In the genomic region with DNA sequence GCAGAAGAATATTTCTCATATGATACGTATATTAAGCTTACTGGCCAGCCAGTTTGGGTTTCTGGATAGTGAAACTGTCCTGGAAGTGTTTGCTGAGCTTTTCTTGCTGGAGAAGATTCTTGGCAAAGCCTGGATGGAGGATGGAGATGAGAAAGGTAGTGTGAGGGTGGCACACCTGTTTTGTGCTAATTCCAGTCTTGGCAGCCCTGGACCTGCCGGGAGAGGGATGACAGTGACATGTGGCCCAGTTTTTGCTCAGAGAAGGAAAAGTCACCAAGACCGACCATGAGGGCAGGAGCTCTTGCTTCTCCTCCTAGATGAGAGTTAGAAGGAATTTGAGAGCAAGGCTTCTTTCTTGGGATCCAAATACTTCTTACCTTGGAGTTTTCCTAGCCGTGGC, we compare ENCODE assay signal across 15 cellular contexts. TPM values are rescaled to one million over a fixed set of nuclear protein-coding genes. Genes with fewer than 3 reads are reported as not detected.
DNase-seq lines count a peak whose midpoint lies in the region; ATAC-seq and TF ChIP-seq lines count a peak whose summit lies in the region.
"Had no signal": no experiment of that assay in that cellular context is flagged by ENCODE, and none has a peak within 500 bp of the region (broad histone marks: within the 10 kb centered on the region; RNA-seq: fewer than 3 reads in every experiment).

No MANE protein-coding gene starts in this region.

- DNase-seq in cerebellar cortex (ENCODE audit: low spot score) (peak; percentile 92), nephron progenitor cell (no peak), endodermal cell (no peak)
- DNase-seq in effector memory CD4-positive, alpha-beta T cell, result no peak
- no peak for DNase-seq in activated CD8-positive, alpha-beta memory T cell treated with anti-CD3 and anti-CD28 coated beads, Interleukin-2, amount 50 U/mL, for 48 hours
- DNase-seq: ACHN; BE2C; Caco-2; CD4-positive, alpha-beta T cell; GDM1; HCEC 1CT had no signal

- no peak overlapping the region for H3K4me3 Mint-ChIP-seq in nephron progenitor cell
- no peak overlapping the region for H3K4me3 Mint-ChIP-seq in endodermal cell
- H3K4me3 Mint-ChIP-seq: CD4-positive, alpha-beta T cell; GM23338 had no signal

- H3K4me3 ChIP-seq in esophagus (ENCODE audit: low read depth in 1 of 2, low read length in 2 of 2) (no peak overlapping the region), endodermal cell (ENCODE audit: low read length) (no peak overlapping the region)
- H3K4me3 ChIP-seq in effector memory CD4-positive, alpha-beta T cell (ENCODE audit: insufficient read depth, low read depth, low read length, poor library complexity, severe bottlenecking), result no peak overlapping the region
- H3K4me3 ChIP-seq: GM23338 had no signal

- H3K9me3 Mint-ChIP-seq in nephron progenitor cell (no peaks in the 10 kb centered on the region), endodermal cell (no peaks in the 10 kb centered on the region)
- H3K9me3 Mint-ChIP-seq: CD4-positive, alpha-beta T cell; GM23338 had no signal

- H3K27ac ChIP-seq in esophagus (ENCODE audit: low read depth in 2 of 2, low read length in 1 of 2) (peak overlapping the region; percentile 35 to 62), endodermal cell (ENCODE audit: low read depth, low read length) (no peak overlapping the region)
- no peak overlapping the region for H3K27ac ChIP-seq in effector memory CD4-positive, alpha-beta T cell (ENCODE audit: insufficient read depth, low read length, poor library complexity, severe bottlenecking)
- H3K27ac ChIP-seq: HL-60 had no signal

- TF ChIP-seq CTCF in nephron progenitor cell (IDR thresholded peaks at IDR 0.05), result no peak
- no peak for TF ChIP-seq CTCF in endodermal cell (conservative IDR thresholded peaks at IDR 0.05)

- 80 to 81% methylated on average over 4 of the region's 4 CpGs for WGBS in esophagus, 2 donors
- 96% methylated on average over 4 of the region's 4 CpGs; no CpG with 5 or more reads in 1 of the 2 experiments for WGBS in endodermal cell (ENCODE audit: insufficient coverage in 1 of 2, insufficient read length in 1 of 2), 2 experiments

- H3K4me1 ChIP-seq in esophagus (ENCODE audit: control insufficient read depth in 2 of 2, insufficient read depth in 2 of 2, low read length in 1 of 2) (peaks cover 3 to 10% of the 10 kb centered on the region in 2 donors), endodermal cell (ENCODE audit: control insufficient read depth, insufficient read depth, low read length) (peaks cover 4% of the 10 kb centered on the region)
- no peaks in the 10 kb centered on the region for H3K4me1 ChIP-seq in effector memory CD4-positive, alpha-beta T cell (ENCODE audit: control insufficient read depth, insufficient read depth, low read length, poor library complexity, severe bottlenecking)
- H3K4me1 ChIP-seq: BE2C had no signal

- H3K4me1 Mint-ChIP-seq in nephron progenitor cell, result peaks cover 38% of the 10 kb centered on the region
- peaks cover 17% of the 10 kb centered on the region for H3K4me1 Mint-ChIP-seq in endodermal cell

- H3K36me3 Mint-ChIP-seq in nephron progenitor cell (ENCODE audit: low read depth) (no peaks in the 10 kb centered on the region), endodermal cell (ENCODE audit: low read depth) (no peaks in the 10 kb centered on the region)

- H3K27me3 ChIP-seq in esophagus (ENCODE audit: control insufficient read depth in 1 of 2, insufficient read depth in 2 of 2, low read length in 2 of 2) (no peaks in the 10 kb centered on the region), endodermal cell (ENCODE audit: control insufficient read depth, insufficient read depth, low read length, poor library complexity, severe bottlenecking) (no peaks in the 10 kb centered on the region)
- no peaks in the 10 kb centered on the region for H3K27me3 ChIP-seq in effector memory CD4-positive, alpha-beta T cell (replicated peaks; ENCODE audit: control insufficient read depth, insufficient read depth, low read length, poor library complexity, severe bottlenecking)
- H3K27me3 ChIP-seq: BE2C had no signal

- H3K27ac Mint-ChIP-seq in nephron progenitor cell, result peak overlapping the region; percentile 55
- no peak overlapping the region for H3K27ac Mint-ChIP-seq in endodermal cell
- H3K27ac Mint-ChIP-seq: CD4-positive, alpha-beta T cell; GM23338 had no signal

- no peaks in the 10 kb centered on the region for H3K36me3 ChIP-seq in esophagus (ENCODE audit: control insufficient read depth in 2 of 2, insufficient read depth in 2 of 2, low read length in 1 of 2)
- peaks cover 4% of the 10 kb centered on the region for H3K36me3 ChIP-seq in effector memory CD4-positive, alpha-beta T cell (ENCODE audit: control insufficient read depth, insufficient read depth, low read length)
- H3K36me3 ChIP-seq in endodermal cell (ENCODE audit: control insufficient read depth, insufficient read depth, low read length), result no peaks in the 10 kb centered on the region
- H3K36me3 ChIP-seq: BE2C had no signal

- no peaks in the 10 kb centered on the region for H3K9me3 ChIP-seq in esophagus (ENCODE audit: control insufficient read depth in 2 of 2, insufficient read depth in 1 of 2, low read depth in 1 of 2, low read length in 1 of 2)
- H3K9me3 ChIP-seq in effector memory CD4-positive, alpha-beta T cell (ENCODE audit: control insufficient read depth, low read length), result no peaks in the 10 kb centered on the region
- H3K9me3 ChIP-seq in endodermal cell (ENCODE audit: control insufficient read depth, low read length), result no peaks in the 10 kb centered on the region
- H3K9me3 ChIP-seq: BE2C, Caco-2 had no signal

- H3K27me3 Mint-ChIP-seq in nephron progenitor cell (ENCODE audit: low read depth, poor library complexity), result no peaks in the 10 kb centered on the region
- H3K27me3 Mint-ChIP-seq in endodermal cell (ENCODE audit: insufficient read depth), result no peaks in the 10 kb centered on the region
- H3K27me3 Mint-ChIP-seq: CD4-positive, alpha-beta T cell had no signal

- ATAC-seq in GM18907 (IDR thresholded peaks at IDR 0.05; ENCODE audit: unreplicated experiment), result no peak
- ATAC-seq: GM23338 had no signal

- no peak overlapping the region for H3K9ac ChIP-seq in endodermal cell (ENCODE audit: extremely low read depth, low read length, poor library complexity, severe bottlenecking)

RNA-seq across cellular contexts. Expression of gene DOP1B, which starts 34.1 kb away (rescaled TPM):
- 10 to 100 TPM in 1 of 2 donors, 1 to 10 TPM in 1; 9.2 to 13.2 TPM for polyA plus RNA-seq in esophagus
- 1 to 10 TPM; 7.8 to 8.0 TPM for total RNA-seq in endodermal cell
- polyA plus RNA-seq in endodermal cell (2013, experiment 1 of 2), result 8.4 TPM
- 9.0 TPM for polyA plus RNA-seq in endodermal cell (2013, experiment 2 of 2)

RNA-seq across cellular contexts. Expression of gene CBR3, which starts 55.9 kb away (rescaled TPM):
- 10 to 100 TPM; 55.8 to 77.1 TPM for polyA plus RNA-seq in esophagus
- total RNA-seq in endodermal cell, result not detected
- 0.32 TPM for polyA plus RNA-seq in endodermal cell (2013, experiment 1 of 2)
- polyA plus RNA-seq in endodermal cell (2013, experiment 2 of 2), result 0.37 TPM
- total RNA-seq: Caco-2 had no signal

Comparison
In these comparisons a context has a peak if more than half of its experiments do, and no peak if none do; other contexts are left out.
1. H3K27ac ChIP-seq: peak in esophagus (2 of 2); none in effector memory CD4-positive, alpha-beta T cell (single experiment) and endodermal cell (single experiment).